In genomic region chr1:116409751-116410182, GRCh38 we compare ENCODE assay signal across 1 cellular context.
TF ChIP-seq lines count a peak whose summit lies in the region.

No MANE protein-coding gene starts in this region.

TF ChIP-seq in GM23338, 12 proteins besides CTCF, POLR2A, EP300 and RAD21 (continued from another document):
- TF ChIP-seq ZNF462 (CRISPR knock-in tag; IDR thresholded peaks at IDR 0.05), result no peak
